ENCODE assay signal across 22 cellular contexts in the genomic region with DNA sequence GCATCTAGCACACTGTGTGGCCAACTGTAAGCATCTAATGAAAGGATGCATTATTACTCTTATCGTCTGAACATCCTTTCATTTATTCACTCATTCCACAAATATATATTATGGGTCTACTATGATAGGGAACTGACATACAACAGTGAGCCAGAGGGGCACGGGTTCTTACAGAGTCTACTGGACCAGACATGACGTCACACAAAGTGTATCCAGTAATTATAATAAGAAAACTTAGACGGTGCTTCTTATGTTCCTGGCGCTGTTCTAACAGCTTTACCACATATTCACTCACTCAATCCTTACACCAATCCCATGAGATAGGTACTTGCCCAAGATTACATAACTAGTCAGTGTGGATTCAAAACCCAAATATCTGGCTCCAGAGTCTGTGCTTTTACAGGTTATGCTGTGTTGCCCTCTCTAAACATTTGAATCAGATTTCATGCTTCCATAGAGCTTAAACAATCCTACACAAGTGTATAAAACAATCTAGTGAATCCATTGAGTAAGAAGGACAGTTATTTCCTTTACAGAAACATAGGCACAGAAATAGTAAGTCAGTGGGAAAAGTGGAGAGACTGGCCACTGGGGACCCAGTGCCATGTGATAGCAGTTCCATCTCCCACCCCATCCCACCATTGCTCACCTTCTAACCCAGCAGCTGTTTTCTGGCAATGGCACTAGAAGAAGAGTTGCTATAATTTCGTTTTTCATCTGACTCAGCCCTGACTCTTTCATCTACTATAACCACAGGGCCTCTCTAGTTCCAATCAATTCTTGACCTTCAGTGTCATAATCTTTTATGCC. TPM values are rescaled to one million over a fixed set of nuclear protein-coding genes. Genes with fewer than 3 reads are reported as not detected.
DNase-seq lines count a peak whose midpoint lies in the region; TF ChIP-seq lines count a peak whose summit lies in the region.
"Had no signal": no experiment of that assay in that cellular context is flagged by ENCODE, and none has a peak within 500 bp of the region (broad histone marks: within the 10 kb centered on the region; RNA-seq: fewer than 3 reads in every experiment).

No MANE protein-coding gene starts in this region.

- no peak overlapping the region for H2AK5ac ChIP-seq in trophoblast cell (ENCODE audit: low read length)

- H3K9me2 ChIP-seq in GM23248 (ENCODE audit: insufficient read depth) = no peaks in the 10 kb centered on the region

- H4K91ac ChIP-seq in trophoblast cell (ENCODE audit: low read depth, low read length) = peak overlapping the region; percentile 51

- H3K23ac ChIP-seq in trophoblast cell (ENCODE audit: low read length) = no peak overlapping the region

- no peak overlapping the region for H3K14ac ChIP-seq in trophoblast cell (ENCODE audit: low read length)

- H3K27me3 ChIP-seq in GM23248 (replicated peaks; ENCODE audit: insufficient read depth) = no peaks in the 10 kb centered on the region
- no peaks in the 10 kb centered on the region for H3K27me3 ChIP-seq in trophoblast cell (ENCODE audit: insufficient read depth, low read length)
- H3K27me3 ChIP-seq: left lung, neural progenitor cell, vagina had no signal

- no peak overlapping the region for H4K8ac ChIP-seq in trophoblast cell (ENCODE audit: low read depth, low read length)

- TF ChIP-seq CTCF in fibroblast of mammary gland (conservative IDR thresholded peaks at IDR 0.05; ENCODE audit: control insufficient read depth, insufficient read depth, low read depth, low read length) = no peak
- no peak for TF ChIP-seq CTCF in GM20000 (IDR thresholded peaks at IDR 0.05; ENCODE audit: extremely low read depth, missing control alignments)
- no peak for TF ChIP-seq CTCF in GM10248 (IDR thresholded peaks at IDR 0.05; ENCODE audit: control extremely low read depth, extremely low read depth, low read depth, missing control alignments)

- H2BK120ac ChIP-seq in trophoblast cell (ENCODE audit: insufficient read depth, low read length, poor library complexity) = no peak overlapping the region

- no peaks in the 10 kb centered on the region for H3K79me2 ChIP-seq in GM23248 (ENCODE audit: insufficient read depth)
- no peaks in the 10 kb centered on the region for H3K79me2 ChIP-seq in trophoblast cell (ENCODE audit: control insufficient read depth, insufficient read depth, low read length, poor library complexity)

- no peak overlapping the region for H3K18ac ChIP-seq in trophoblast cell (ENCODE audit: low read length)

- H4K20me1 ChIP-seq in GM23248 (ENCODE audit: insufficient read depth) = no peaks in the 10 kb centered on the region; the same call in 1 of the 2 replicates

- H3K4me2 ChIP-seq in GM23248 (ENCODE audit: unreplicated experiment) (no peak overlapping the region), trophoblast cell (ENCODE audit: low read length) (no peak overlapping the region)
- H3K4me2 ChIP-seq: neural progenitor cell had no signal

- no peaks in the 10 kb centered on the region for H3F3A ChIP-seq in GM23248 (ENCODE audit: insufficient read depth)

- H3K27ac ChIP-seq in GM23248 (no peak overlapping the region), trophoblast cell (ENCODE audit: low read depth, low read length) (no peak overlapping the region)
- H3K27ac ChIP-seq: left lung, neural progenitor cell, vagina had no signal

- POLR2A ChIA-PET in GM10248 (lab: Yijun Ruan, JAX) = no interaction called here

- DNase-seq in Caki2 (ENCODE audit: low read depth) = peak; percentile 14
- peak; percentile 4 for DNase-seq in GM23248
- DNase-seq in fibroblast of mammary gland (ENCODE audit: low read depth) = peak; percentile 15
- DNase-seq in trophoblast cell = no peak
- no peak for DNase-seq in GM20000 (ENCODE audit: low spot score)
- no peak for DNase-seq in germinal center (ENCODE audit: low spot score)
- DNase-seq in NCI-H1694 (lab: John Stamatoyannopoulos, UW) = no peak
- DNase-seq in GM10248 (ENCODE audit: extremely low spot score) = no peak
- DNase-seq: activated B cell treated with CpG ODN at 0.5 μM for 24 hours; activated CD4-positive, alpha-beta memory T cell treated with anti-CD3 and anti-CD28 coated beads, Interleukin-2, amount 10 ng/mL, durations not matched to agents 7 days and 5 days; activated naive CD4-positive, alpha-beta T cell treated with Interleukin-2 at 50 U/mL for 16 hours; activated T-cell treated with anti-CD3 and anti-CD28 coated beads for 4 hours; aorta; GDM1; HFFc6; left lung; NCI-H2107; NCI-H524; stimulated activated CD4-positive, alpha-beta T cell treated with anti-CD3 and anti-CD28 coated beads, Interleukin-15, amount 100 ng/mL, for 24 hours; substantia nigra had no signal

- CTCF ChIA-PET in GM10248 (lab: Yijun Ruan, JAX) = interaction anchor here (1.1 to 3.8 kb wide), 3 partner anchors 8 to 12 kb away, joined by 3 to 13 read pairs (median 12); no protein-coding TSS in a partner anchor

- H3K79me1 ChIP-seq in trophoblast cell (ENCODE audit: low read length) = no peaks in the 10 kb centered on the region

- H3K9ac ChIP-seq in GM23248 (no peak overlapping the region), trophoblast cell (ENCODE audit: low read length) (no peak overlapping the region)
- H3K9ac ChIP-seq: neural progenitor cell had no signal

- H2BK5ac ChIP-seq in trophoblast cell (ENCODE audit: low read depth, low read length, poor library complexity) = no peak overlapping the region

- H3K9me3 ChIP-seq in GM23248 (ENCODE audit: low read depth) (no peaks in the 10 kb centered on the region), trophoblast cell (ENCODE audit: insufficient read depth, low read depth, low read length) (no peaks in the 10 kb centered on the region)
- H3K9me3 ChIP-seq: left lung, vagina had no signal

- H4K12ac ChIP-seq in trophoblast cell (ENCODE audit: low read depth, low read length) = no peak overlapping the region

- 63 to 69% methylated on average over 6 of the region's 6 CpGs for WGBS in GM23248 (ENCODE audit: low coverage in 1 of 2, low lambda C conversion rate in 2 of 2, missing lambda C conversion rate in 2 of 2), 2 experiments
- WGBS in trophoblast cell (ENCODE audit: extremely low coverage, insufficient coverage, insufficient read length) = no CpG with 5 or more reads among the region's 6 CpGs

- no peak overlapping the region for H2BK12ac ChIP-seq in trophoblast cell (ENCODE audit: low read length)

- no peaks in the 10 kb centered on the region for H3K4me1 ChIP-seq in GM23248 (ENCODE audit: insufficient read depth)
- H3K4me1 ChIP-seq in trophoblast cell (ENCODE audit: control insufficient read depth in 1 of 2, insufficient read depth in 2 of 2, low read length in 2 of 2) = no peaks in the 10 kb centered on the region
- H3K4me1 ChIP-seq: left lung, neural progenitor cell, vagina had no signal

- in situ Hi-C loops in Caki2 (cut with HindIII; ENCODE audit: low pct_unique_long_range_greater_than_20kb, low sequenced_read_pairs) = no loop called here
- in situ Hi-C loops in GM23248 (cut with MboI) = no loop called here

- H3K36me3 ChIP-seq in GM23248 (ENCODE audit: low read depth) (no peaks in the 10 kb centered on the region), trophoblast cell (ENCODE audit: control insufficient read depth in 1 of 2, insufficient read depth in 2 of 2, low read length in 2 of 2) (no peaks in the 10 kb centered on the region)
- H3K36me3 ChIP-seq: left lung, neural progenitor cell, vagina had no signal

- no peak overlapping the region for H3K4me3 ChIP-seq in GM23248
- H3K4me3 ChIP-seq in fibroblast of mammary gland (ENCODE audit: control insufficient read depth, low read depth, low read length) = no peak overlapping the region
- H3K4me3 ChIP-seq in trophoblast cell (ENCODE audit: low read depth, low read length) = no peak overlapping the region
- H3K4me3 ChIP-seq: left lung, neural progenitor cell, vagina had no signal

- H3K4ac ChIP-seq in trophoblast cell (ENCODE audit: low read depth, low read length) = no peak overlapping the region

- H2AFZ ChIP-seq in GM23248 = no peak overlapping the region
- H2AFZ ChIP-seq in trophoblast cell (ENCODE audit: insufficient read depth, low read length, poor library complexity) = no peak overlapping the region
- H2AFZ ChIP-seq: neural progenitor cell had no signal

RNA-seq across cellular contexts. Expression of a gene that starts 24.2 kb away (rescaled TPM):
- total RNA-seq in Caki2 (2014; rRNA removed; shearing (Covaris generic); ENCODE audit: low replicate concordance) = 35.9 and 49.7 TPM in 2 replicates
- total RNA-seq in GM23248 (2014; rRNA removed; shearing (Covaris generic)) = 22.7 and 26.3 TPM in 2 replicates
- 12.5 and 15.4 TPM in 2 replicates for polyA plus RNA-seq in GM23248 (2016; fragmentation: Nextera tagmentation; extraction: Ambion mirVana)
- 101 and 104 TPM in 2 replicates for polyA plus RNA-seq in trophoblast cell (2013)

Comparison
In these comparisons a context has a peak if more than half of its experiments do, and no peak if none do; other contexts are left out.
1. DNase-seq: peak in Caki2 (single experiment), GM23248 (single experiment) and fibroblast of mammary gland (single experiment); none in trophoblast cell (0 of 2), GM20000 (single experiment), germinal center (single experiment), NCI-H1694 (single experiment) and GM10248 (single experiment).